17 cellular contexts compared by ENCODE assay signal in genomic region chr3:49316696-49317457, GRCh38. TPM values are rescaled to one million over a fixed set of nuclear protein-coding genes. Genes with fewer than 3 reads are reported as not detected.
DNase-seq lines count a peak whose midpoint lies in the region; ATAC-seq and TF ChIP-seq lines count a peak whose summit lies in the region.
"Had no signal": no experiment of that assay in that cellular context is flagged by ENCODE, and none has a peak within 500 bp of the region (broad histone marks: within the 10 kb centered on the region; RNA-seq: fewer than 3 reads in every experiment).

No MANE protein-coding gene starts in this region.

- no peaks in the 10 kb centered on the region for H3K27me3 ChIP-seq in dorsolateral prefrontal cortex
- H3K27me3 ChIP-seq in stomach smooth muscle (ENCODE audit: control insufficient read depth in 1 of 2, insufficient read depth in 2 of 2, low read length in 2 of 2): no peaks in the 10 kb centered on the region

- H3K9me3 ChIP-seq in stomach smooth muscle (ENCODE audit: control insufficient read depth in 2 of 2, low read length in 2 of 2): no peaks in the 10 kb centered on the region

- peaks cover 22 to 28% of the 10 kb centered on the region in 2 donors for H3K36me3 ChIP-seq in stomach smooth muscle (ENCODE audit: control insufficient read depth in 2 of 2, insufficient read depth in 2 of 2, low read length in 2 of 2)

- H3K27ac ChIP-seq in dorsolateral prefrontal cortex (peak overlapping the region in 33 of 59 donors; percentile 2 to 73 (median 41)), stomach smooth muscle (ENCODE audit: low read length) (peak overlapping the region; percentile 84)

- H3K9ac ChIP-seq in stomach smooth muscle (ENCODE audit: low read length in 2 of 2): peak overlapping the region in 1 of 2 donors; percentile 36

- intact Hi-C loops in dorsolateral prefrontal cortex (cut with DNase I): no loop called here
- intact Hi-C loops in head of caudate nucleus (cut with DNase I): no loop called here

- no peak overlapping the region for H3K4me3 ChIP-seq in dorsolateral prefrontal cortex
- no peak overlapping the region for H3K4me3 ChIP-seq in stomach smooth muscle (ENCODE audit: low read length in 2 of 2)
- H3K4me3 ChIP-seq: GM23338 had no signal

- DNase-seq in dorsolateral prefrontal cortex (peak in 8 of 10 donors; percentile 33 to 60 (median 54)), head of caudate nucleus (peak in 25 of 42 donors; percentile 11 to 63 (median 33)), omental fat pad (ENCODE audit: low spot score) (no peak), NCI-H510A (lab: John Stamatoyannopoulos, UW) (no peak), SW480 (ENCODE audit: low spot score) (no peak)
- DNase-seq: Calu3; CD4-positive, alpha-beta T cell; DMS53; NCI-H1417; NCI-H187 treated with DMSO at 0.1 percent for 48 hours; NK-92 treated with Interleukin-12 subunit alpha and Interleukin-12 subunit beta, amount 100 ng/mL, for 24 hours; SHP77 treated with DMSO at 0.1 percent for 48 hours had no signal

- H3K4me1 ChIP-seq in stomach smooth muscle (ENCODE audit: control insufficient read depth, insufficient read depth, low read length): peaks cover 9% of the 10 kb centered on the region

- TF ChIP-seq CTCF in dorsolateral prefrontal cortex (IDR thresholded peaks at IDR 0.05 in 54 of 56, conservative IDR thresholded peaks at IDR 0.05 in 2 of 56; ENCODE audit: low read depth in 1 of 56, partially characterized antibody in 56 of 56): no peak
- no peak for TF ChIP-seq CTCF in omental fat pad (IDR thresholded peaks at IDR 0.05)

- ATAC-seq in omental fat pad (ENCODE audit: low FRiP score) (peak; percentile 23), GM21723 (IDR thresholded peaks at IDR 0.05; ENCODE audit: unreplicated experiment) (no peak), GM21447 (IDR thresholded peaks at IDR 0.05; ENCODE audit: unreplicated experiment) (no peak)
- ATAC-seq: GM23338, HCT116 had no signal

RNA-seq across cellular contexts. Expression of gene USP4, which starts 23.0 kb away (rescaled TPM):
- 10 to 100 TPM; 57.2 to 94.0 (median 74.4) TPM for total RNA-seq in dorsolateral prefrontal cortex
- total RNA-seq in omental fat pad: 10 to 100 TPM; 17.3 to 43.3 (median 34.6) TPM

RNA-seq across cellular contexts. Expression of gene C3orf62, which starts 39.8 kb away (rescaled TPM):
- total RNA-seq in dorsolateral prefrontal cortex (10 to 100 TPM in 66 of 120 experiments, 1 to 10 TPM in 54; 5.5 to 19.4 (median 10.3) TPM), omental fat pad (10 to 100 TPM in 1 of 4 donors, 1 to 10 TPM in 3; 3.5 to 13.7 (median 5.6) TPM)

RNA-seq across cellular contexts. Expression of gene GPX1, which starts 41.3 kb away (rescaled TPM):
- total RNA-seq in dorsolateral prefrontal cortex (100 to 1,000 TPM in 116 of 120 experiments, 10 to 100 TPM in 4; 82.0 to 191 (median 135) TPM), omental fat pad (100 to 1,000 TPM; 318 to 730 (median 464) TPM)

Comparison
In these comparisons a context has a peak if more than half of its experiments do, and no peak if none do; other contexts are left out.
1. DNase-seq: peak in dorsolateral prefrontal cortex (8 of 10) and head of caudate nucleus (25 of 42); none in omental fat pad (single experiment), NCI-H510A (single experiment) and SW480 (single experiment).